ENCODE assay signal across 8 cellular contexts in the genomic region with DNA sequence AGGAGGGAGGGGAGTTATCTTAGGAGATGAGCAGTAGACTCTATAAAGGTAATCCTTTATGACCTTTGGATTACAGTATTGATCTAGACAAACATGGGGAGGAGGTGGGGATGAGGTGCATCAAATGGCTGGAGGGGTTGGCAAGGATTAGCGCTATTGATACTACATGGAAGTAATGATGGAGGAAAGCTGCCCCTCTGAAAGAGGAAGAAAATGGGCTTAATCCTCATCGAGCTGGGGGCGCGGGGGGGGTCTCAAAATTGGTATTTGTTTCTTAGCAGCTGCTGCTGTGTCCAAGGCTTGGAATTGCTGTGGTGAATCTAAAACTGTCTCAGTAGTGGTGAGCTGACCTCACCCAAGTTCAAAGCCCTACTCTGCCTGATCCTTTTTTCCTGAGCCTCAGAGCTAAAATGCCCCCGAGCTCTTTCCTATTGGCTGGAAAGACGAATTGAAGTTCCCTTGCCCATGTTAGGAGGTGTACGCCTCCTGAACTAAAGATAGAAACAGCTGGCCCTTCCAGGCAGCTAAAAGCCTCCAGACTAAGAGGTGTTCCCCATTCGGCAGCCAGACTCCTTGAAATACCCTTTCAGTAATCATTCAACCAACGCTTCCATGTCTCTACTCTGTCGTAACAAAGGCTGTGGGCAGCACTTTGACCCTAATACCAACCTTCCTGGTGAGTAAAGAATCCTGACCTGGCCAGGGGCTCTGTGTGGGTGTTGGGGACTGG. TPM values are rescaled to one million over a fixed set of nuclear protein-coding genes. Genes with fewer than 3 reads are reported as not detected.
DNase-seq lines count a peak whose midpoint lies in the region; ATAC-seq and TF ChIP-seq lines count a peak whose summit lies in the region.

TSS of gene ITGB1BP2 (plus strand) at position 556 of the 730 bp plus-strand sequence. CDS start at position 613, 57 bp downstream.

- H3K27ac Mint-ChIP-seq in activated CD4-positive, alpha-beta T cell treated with anti-CD3 and anti-CD28 coated beads, Interleukin-2, amount 10 ng/mL, durations not matched to agents 24 days and 14 days: peak within 1 kb of the TSS; percentile 57

- peaks cover 66% of the 10 kb centered on the region for H3K36me3 Mint-ChIP-seq in activated CD4-positive, alpha-beta T cell treated with anti-CD3 and anti-CD28 coated beads, Interleukin-2, amount 10 ng/mL, durations not matched to agents 24 days and 14 days (ENCODE audit: low read depth)

- no peaks in the 10 kb centered on the region for H3K27me3 Mint-ChIP-seq in activated CD4-positive, alpha-beta T cell treated with anti-CD3 and anti-CD28 coated beads, Interleukin-2, amount 10 ng/mL, durations not matched to agents 24 days and 14 days

- H3K4me3 ChIP-seq in WERI-Rb-1 (ENCODE audit: low read depth, low read length) (no peak within 1 kb of the TSS; the same call in 1 of the 2 replicates), thoracic aorta (peak within 1 kb of the TSS; percentile 63), colonic mucosa (no peak within 1 kb of the TSS)

- H3K27me3 ChIP-seq in WERI-Rb-1 (ENCODE audit: insufficient read depth, low read depth, severe bottlenecking) (peaks cover 13% of the 10 kb centered on the region), thoracic aorta (replicated peaks; ENCODE audit: insufficient read depth) (no peaks in the 10 kb centered on the region), colonic mucosa (no peaks in the 10 kb centered on the region)

- no peak for TF ChIP-seq CTCF in WERI-Rb-1 (IDR thresholded peaks at IDR 0.05; ENCODE audit: low read depth, low read length)
- no peak for TF ChIP-seq CTCF in thoracic aorta (IDR thresholded peaks at IDR 0.05)
- TF ChIP-seq CTCF in colonic mucosa (IDR thresholded peaks at IDR 0.05): no peak

- H3K27ac ChIP-seq in WERI-Rb-1: peak within 1 kb of the TSS; percentile 74
- H3K27ac ChIP-seq in thoracic aorta: peak within 1 kb of the TSS; percentile 72 to 74
- H3K27ac ChIP-seq in colonic mucosa: no peak within 1 kb of the TSS

- H3K4me1 ChIP-seq in thoracic aorta (ENCODE audit: control insufficient read depth in 1 of 2, low read depth in 2 of 2): peaks cover 4 to 12% of the 10 kb centered on the region in 2 donors
- H3K4me1 ChIP-seq in colonic mucosa: no peaks in the 10 kb centered on the region

- H3K4me3 Mint-ChIP-seq in activated CD4-positive, alpha-beta T cell treated with anti-CD3 and anti-CD28 coated beads, Interleukin-2, amount 10 ng/mL, durations not matched to agents 24 days and 14 days: no peak within 1 kb of the TSS

- ATAC-seq in left cardiac atrium (peak; percentile 83 to 86), thoracic aorta (ENCODE audit: insufficient number of reproducible peaks, low FRiP score, low read depth) (peak; percentile 90)

- no peak for DNase-seq in activated CD4-positive, alpha-beta T cell treated with anti-CD3 and anti-CD28 coated beads, Interleukin-2, amount 10 ng/mL, durations not matched to agents 24 days and 14 days
- no peak for DNase-seq in activated CD4-positive, alpha-beta T cell treated with anti-CD3 and anti-CD28 coated beads, Interleukin-2, amount 50 U/mL, for 48 hours
- peak; percentile 72 for DNase-seq in WERI-Rb-1
- DNase-seq in left cardiac atrium: no peak
- peak; percentile 1 for DNase-seq in thoracic aorta (ENCODE audit: low spot score)
- DNase-seq in COLO668 (lab: John Stamatoyannopoulos, UW; ENCODE audit: unreplicated experiment): no peak
- no peak for DNase-seq in middle frontal gyrus (ENCODE audit: extremely low spot score, low spot score)
- no peak for DNase-seq in colonic mucosa

- H3K36me3 ChIP-seq in WERI-Rb-1: peaks cover 37% of the 10 kb centered on the region
- peaks cover 20% of the 10 kb centered on the region for H3K36me3 ChIP-seq in thoracic aorta
- peaks cover 6% of the 10 kb centered on the region for H3K36me3 ChIP-seq in colonic mucosa

- H3K4me1 Mint-ChIP-seq in activated CD4-positive, alpha-beta T cell treated with anti-CD3 and anti-CD28 coated beads, Interleukin-2, amount 10 ng/mL, durations not matched to agents 24 days and 14 days: peaks cover 19% of the 10 kb centered on the region

- H3K9me3 Mint-ChIP-seq in activated CD4-positive, alpha-beta T cell treated with anti-CD3 and anti-CD28 coated beads, Interleukin-2, amount 10 ng/mL, durations not matched to agents 24 days and 14 days: no peaks in the 10 kb centered on the region

- intact Hi-C loops in activated CD4-positive, alpha-beta T cell treated with anti-CD3 and anti-CD28 coated beads, Interleukin-2, amount 10 ng/mL, durations not matched to agents 24 days and 14 days (cut with micrococcal nuclease): no loop called here
- intact Hi-C loops in left cardiac atrium (cut with DNase I): loop anchor here in 1 of 2 donors (10.0 kb wide), 1 partner anchor 63 kb away; the partner anchor contains the start of gene TAF1
- intact Hi-C loops in colonic mucosa (cut with DNase I): no loop called here

- H3K9me3 ChIP-seq in WERI-Rb-1 (ENCODE audit: severe bottlenecking) (no peaks in the 10 kb centered on the region), thoracic aorta (no peaks in the 10 kb centered on the region), colonic mucosa (no peaks in the 10 kb centered on the region)

- no peak within 1 kb of the TSS for H3K9ac ChIP-seq in colonic mucosa (ENCODE audit: low read depth in 2 of 2, low read length in 2 of 2)

RNA-seq across cellular contexts. Expression of gene ITGB1BP2, which starts in this region (rescaled TPM):
- total RNA-seq in activated CD4-positive, alpha-beta T cell treated with anti-CD3 and anti-CD28 coated beads, Interleukin-2, amount 10 ng/mL, durations not matched to agents 24 days and 14 days: 6.4 and 7.3 TPM in 2 replicates
- total RNA-seq in left cardiac atrium (100 to 1,000 TPM in 1 of 2 donors, 10 to 100 TPM in 1; 90.5 to 115 TPM), thoracic aorta (10 to 100 TPM; 18.5 to 52.6 TPM), colonic mucosa (1 to 10 TPM in 1 of 2 donors, under 1 TPM in 1; 0.96 to 2.5 TPM)

Comparison
In these comparisons a context has a peak if more than half of its experiments do, and no peak if none do; other contexts are left out.
1. DNase-seq: peak in WERI-Rb-1 (single experiment) and thoracic aorta (single experiment); none in activated CD4-positive, alpha-beta T cell treated with anti-CD3 and anti-CD28 coated beads, Interleukin-2, amount 10 ng/mL, durations not matched to agents 24 days and 14 days (single experiment), activated CD4-positive, alpha-beta T cell treated with anti-CD3 and anti-CD28 coated beads, Interleukin-2, amount 50 U/mL, for 48 hours (0 of 2), left cardiac atrium (single experiment), COLO668 (single experiment), middle frontal gyrus (single experiment) and colonic mucosa (single experiment).